2 cellular contexts compared by ENCODE assay signal in the genomic region with DNA sequence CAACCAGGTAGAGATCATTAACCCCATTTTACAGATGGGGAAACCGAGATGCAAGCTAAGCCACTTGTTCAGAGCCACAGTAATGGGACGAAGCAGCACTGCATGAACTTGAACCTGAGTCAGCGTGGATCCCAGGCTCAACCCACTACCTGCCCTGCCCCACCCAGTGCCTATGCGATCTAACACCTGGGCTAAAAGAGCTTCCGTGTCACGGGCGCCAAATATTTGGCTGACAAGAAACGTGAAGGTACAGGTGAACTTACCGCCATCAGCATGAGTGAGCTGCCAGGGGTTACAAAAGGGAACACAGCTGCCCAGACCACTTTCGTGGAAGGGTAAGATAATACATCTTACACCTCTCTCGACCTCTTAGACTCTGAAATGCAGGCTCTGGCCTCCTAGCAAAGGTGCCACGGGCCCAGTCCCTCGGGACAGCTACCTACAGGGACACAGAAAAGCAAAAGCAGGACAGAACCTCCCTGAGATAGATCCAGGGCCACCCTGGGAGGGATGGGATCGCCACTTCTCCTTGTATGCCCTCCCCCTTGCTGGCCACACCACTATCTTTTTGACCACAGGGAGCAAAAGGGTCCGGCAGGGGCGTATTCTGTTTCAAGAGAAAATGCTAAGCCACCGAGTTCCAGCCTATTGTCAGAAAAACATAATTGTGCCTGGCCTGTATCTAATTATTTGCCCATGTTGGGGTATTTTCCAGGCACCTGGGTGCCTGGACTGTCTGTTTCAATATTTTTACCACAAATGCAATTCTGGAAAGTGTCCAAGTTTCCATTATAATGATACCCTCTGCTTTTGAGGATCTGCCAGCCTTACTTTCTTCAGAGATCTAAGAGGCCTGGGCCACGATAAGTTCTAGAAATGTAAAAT.
TF ChIP-seq lines count a peak whose summit lies in the region.

No MANE protein-coding gene starts in this region.

TF ChIP-seq in Ishikawa, 13 proteins besides CTCF, POLR2A, EP300 and RAD21:
- TF ChIP-seq CEBPB (IDR thresholded peaks at IDR 0.05) (no peak), NFIC (IDR thresholded peaks at IDR 0.05) (peak; percentile 24; the same call in 1 of the 2 replicates)
- TF ChIP-seq, protein P1, sequence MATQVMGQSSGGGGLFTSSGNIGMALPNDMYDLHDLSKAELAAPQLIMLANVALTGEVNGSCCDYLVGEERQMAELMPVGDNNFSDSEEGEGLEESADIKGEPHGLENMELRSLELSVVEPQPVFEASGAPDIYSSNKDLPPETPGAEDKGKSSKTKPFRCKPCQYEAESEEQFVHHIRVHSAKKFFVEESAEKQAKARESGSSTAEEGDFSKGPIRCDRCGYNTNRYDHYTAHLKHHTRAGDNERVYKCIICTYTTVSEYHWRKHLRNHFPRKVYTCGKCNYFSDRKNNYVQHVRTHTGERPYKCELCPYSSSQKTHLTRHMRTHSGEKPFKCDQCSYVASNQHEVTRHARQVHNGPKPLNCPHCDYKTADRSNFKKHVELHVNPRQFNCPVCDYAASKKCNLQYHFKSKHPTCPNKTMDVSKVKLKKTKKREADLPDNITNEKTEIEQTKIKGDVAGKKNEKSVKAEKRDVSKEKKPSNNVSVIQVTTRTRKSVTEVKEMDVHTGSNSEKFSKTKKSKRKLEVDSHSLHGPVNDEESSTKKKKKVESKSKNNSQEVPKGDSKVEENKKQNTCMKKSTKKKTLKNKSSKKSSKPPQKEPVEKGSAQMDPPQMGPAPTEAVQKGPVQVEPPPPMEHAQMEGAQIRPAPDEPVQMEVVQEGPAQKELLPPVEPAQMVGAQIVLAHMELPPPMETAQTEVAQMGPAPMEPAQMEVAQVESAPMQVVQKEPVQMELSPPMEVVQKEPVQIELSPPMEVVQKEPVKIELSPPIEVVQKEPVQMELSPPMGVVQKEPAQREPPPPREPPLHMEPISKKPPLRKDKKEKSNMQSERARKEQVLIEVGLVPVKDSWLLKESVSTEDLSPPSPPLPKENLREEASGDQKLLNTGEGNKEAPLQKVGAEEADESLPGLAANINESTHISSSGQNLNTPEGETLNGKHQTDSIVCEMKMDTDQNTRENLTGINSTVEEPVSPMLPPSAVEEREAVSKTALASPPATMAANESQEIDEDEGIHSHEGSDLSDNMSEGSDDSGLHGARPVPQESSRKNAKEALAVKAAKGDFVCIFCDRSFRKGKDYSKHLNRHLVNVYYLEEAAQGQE (IDR thresholded peaks at IDR 0.05; ENCODE audit: low read depth): no peak

TF ChIP-seq in H1, 55 proteins besides CTCF, POLR2A, EP300 and RAD21:
- TF ChIP-seq YY1 (IDR thresholded peaks at IDR 0.05; ENCODE audit: low read depth, low read length) (no peak), KDM5A (IDR thresholded peaks at IDR 0.05; ENCODE audit: low read length) (no peak), SP2 (IDR thresholded peaks at IDR 0.05; ENCODE audit: low read length) (no peak), MAFK (IDR thresholded peaks at IDR 0.05; ENCODE audit: low read depth, low read length) (no peak), CEBPB (IDR thresholded peaks at IDR 0.05; ENCODE audit: low read depth, low read length) (no peak), GTF2F1 (IDR thresholded peaks at IDR 0.05; ENCODE audit: borderline replicate concordance, low read depth, low read length) (no peak), TAF1 (IDR thresholded peaks at IDR 0.05; ENCODE audit: low read depth, low read length) (no peak), TBP (IDR thresholded peaks at IDR 0.05; ENCODE audit: low read depth, low read length) (no peak), RNF2 (IDR thresholded peaks at IDR 0.05; ENCODE audit: borderline replicate concordance, low read depth, low read length, missing control alignments, poor library complexity, severe bottlenecking) (no peak), RBBP5 (IDR thresholded peaks at IDR 0.05; ENCODE audit: borderline replicate concordance, low read depth, low read length) (no peak), ZNF274 (IDR thresholded peaks at IDR 0.05; ENCODE audit: borderline replicate concordance, extremely low read depth, low read length) (no peak), JUND (IDR thresholded peaks at IDR 0.05; ENCODE audit: low read length) (no peak), CREB1 (IDR thresholded peaks at IDR 0.05) (no peak), BRCA1 (IDR thresholded peaks at IDR 0.05; ENCODE audit: low read depth, low read length) (no peak), CHD2 (IDR thresholded peaks at IDR 0.05; ENCODE audit: low read length) (no peak), GABPA (IDR thresholded peaks at IDR 0.05; ENCODE audit: borderline replicate concordance, insufficient read depth, low read length) (no peak), NRF1 (IDR thresholded peaks at IDR 0.05; ENCODE audit: low read depth, low read length) (no peak), SRF (IDR thresholded peaks at IDR 0.05; ENCODE audit: low read depth, low read length) (no peak)
